7 cellular contexts compared by ENCODE assay signal in the genomic region with DNA sequence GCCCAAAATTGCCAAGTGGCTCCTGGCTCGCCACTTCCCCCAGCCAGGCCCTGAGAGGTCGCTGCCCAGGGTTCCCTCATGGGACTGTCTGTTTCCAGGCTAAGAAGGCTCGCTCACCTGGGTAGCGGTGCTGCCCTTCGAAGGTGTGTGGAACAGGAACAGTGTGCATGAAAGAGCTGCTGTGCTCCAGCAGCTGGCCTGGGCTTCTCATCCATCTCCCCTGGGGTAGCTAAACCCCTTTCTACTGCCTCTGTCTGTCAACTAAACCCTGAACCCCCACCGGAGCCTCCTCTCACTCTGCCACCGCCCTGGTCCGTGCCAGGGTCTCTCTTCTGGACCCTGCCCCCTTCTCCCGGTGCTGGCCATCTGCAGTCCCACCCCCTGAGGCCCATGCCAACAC.
"Had no signal": no experiment of that assay in that cellular context is flagged by ENCODE, and none has a peak within 500 bp of the region (broad histone marks: within the 10 kb centered on the region; RNA-seq: fewer than 3 reads in every experiment).

No MANE protein-coding gene starts in this region.

- H3K4me3 Mint-ChIP-seq: GM23338, H9 had no signal

- DNase-seq: H9, HCEC 1CT, IMR-90 had no signal

- FAIRE-seq: H1, H54, HTR-8/SVneo had no signal

- ATAC-seq: GM23338 had no signal

- H3K4me1 Mint-ChIP-seq: GM23338 had no signal

- H3K4me3 ChIP-seq: GM23338 had no signal

- H3K27ac Mint-ChIP-seq: GM23338 had no signal
